Comparison of ENCODE assay signal across 21 cellular contexts in genomic region chr2:70443078-70443465, GRCh38.
DNase-seq lines count a peak whose midpoint lies in the region; ATAC-seq, FAIRE-seq and TF ChIP-seq lines count a peak whose summit lies in the region.
"Had no signal": no experiment of that assay in that cellular context is flagged by ENCODE, and none has a peak within 500 bp of the region (broad histone marks: within the 10 kb centered on the region; RNA-seq: fewer than 3 reads in every experiment).

No MANE protein-coding gene starts in this region.

- H3K9me3 ChIP-seq in HepG2 (ENCODE audit: low read length) = no peaks in the 10 kb centered on the region
- no peaks in the 10 kb centered on the region for H3K9me3 ChIP-seq in right lobe of liver
- no peaks in the 10 kb centered on the region for H3K9me3 ChIP-seq in naive thymus-derived CD4-positive, alpha-beta T cell (ENCODE audit: control insufficient read depth in 2 of 3, low read length in 3 of 3)
- H3K9me3 ChIP-seq: BE2C, Caco-2 had no signal

- CTCF ChIA-PET in HepG2 (lab: Yijun Ruan, JAX; ENCODE audit: low intra/inter-chr PET ratio, low total read pairs) = no interaction called here
- CTCF ChIA-PET in naive thymus-derived CD4-positive, alpha-beta T cell (lab: Charles Lee) = no interaction called here

- H3K27ac Mint-ChIP-seq in naive thymus-derived CD4-positive, alpha-beta T cell = peak overlapping the region in 8 of 9 donors; percentile 2 to 89 (median 59)
- H3K27ac Mint-ChIP-seq: GM23338, HFFc6 had no signal

- 24% methylated on average over 2 of the region's 2 CpGs for WGBS in HepG2 (ENCODE audit: low lambda C conversion rate)
- no CpG with 5 or more reads among the region's 2 CpGs for WGBS in right lobe of liver (ENCODE audit: insufficient coverage, low coverage, low lambda C conversion rate, missing lambda C conversion rate)

- H3K27me3 Mint-ChIP-seq in naive thymus-derived CD4-positive, alpha-beta T cell = peaks cover 0 to 4% (median 0%) of the 10 kb centered on the region in 5 donors
- H3K27me3 Mint-ChIP-seq: CD4-positive, alpha-beta T cell; IgD-negative memory B cell had no signal

- POLR2A ChIA-PET in HepG2 (lab: Yijun Ruan, JAX) = no interaction called here
- POLR2A ChIA-PET in naive thymus-derived CD4-positive, alpha-beta T cell (lab: Charles Lee) = no interaction called here

- H3K4me1 Mint-ChIP-seq in naive thymus-derived CD4-positive, alpha-beta T cell = peaks cover 23 to 63% (median 57%) of the 10 kb centered on the region in 7 donors
- H3K4me1 Mint-ChIP-seq: GM23338, IgD-negative memory B cell had no signal

- 0 out of 5 replicates have a peak, but pooled peaks cover 0 to 1% of the 10 kb centered on the region in 2 experiments for H3K36me3 ChIP-seq in HepG2 (replicated peaks in 1 of 2; ENCODE audit: control insufficient read depth in 1 of 2, insufficient read depth in 2 of 2, low read length in 2 of 2)
- H3K36me3 ChIP-seq in right lobe of liver = no peaks in the 10 kb centered on the region
- H3K36me3 ChIP-seq in naive thymus-derived CD4-positive, alpha-beta T cell (ENCODE audit: control insufficient read depth in 2 of 3, insufficient read depth in 3 of 3, low read length in 3 of 3) = no peaks in the 10 kb centered on the region
- H3K36me3 ChIP-seq: BE2C had no signal

- no peak overlapping the region for H3K9ac ChIP-seq in HepG2 (ENCODE audit: insufficient read depth, low read depth, low read length)

- peak; percentile 20; the same call in 2 of the 3 replicates for ATAC-seq in HepG2
- no peak for ATAC-seq in right lobe of liver
- no peak for ATAC-seq in naive thymus-derived CD4-positive, alpha-beta T cell
- no peak for ATAC-seq in GM18868 (IDR thresholded peaks at IDR 0.05; ENCODE audit: unreplicated experiment)
- ATAC-seq: GM23338 had no signal

- H3K4me2 ChIP-seq in HepG2 (ENCODE audit: low read depth, low read length) = no peak overlapping the region
- H3K4me2 ChIP-seq: GM23338 had no signal

- no TSS peak for BruUV-seq in HepG2 (replicated peaks; lab: Mats Ljungman, UMichigan)

- no peaks in the 10 kb centered on the region for H3K79me2 ChIP-seq in HepG2 (ENCODE audit: insufficient read depth, low read length)

- H3K4me3 ChIP-seq in HepG2 (replicated peaks in 1 of 3; ENCODE audit: insufficient read depth in 1 of 3, low read depth in 2 of 3, low read length in 3 of 3) (no peak overlapping the region), right lobe of liver (no peak overlapping the region)
- no peak overlapping the region for H3K4me3 ChIP-seq in naive thymus-derived CD4-positive, alpha-beta T cell (ENCODE audit: low read length)
- H3K4me3 ChIP-seq: GM23338 had no signal

- no peak for TF ChIP-seq CTCF in HepG2 (CRISPR knock-in tag; IDR thresholded peaks at IDR 0.05)
- TF ChIP-seq CTCF in right lobe of liver (IDR thresholded peaks at IDR 0.05) = no peak

- H3K4me1 ChIP-seq in HepG2 (ENCODE audit: insufficient read depth, low read length) = no peaks in the 10 kb centered on the region
- H3K4me1 ChIP-seq in right lobe of liver = no peaks in the 10 kb centered on the region
- peaks cover 11 to 46% of the 10 kb centered on the region in 2 donors for H3K4me1 ChIP-seq in naive thymus-derived CD4-positive, alpha-beta T cell (ENCODE audit: control insufficient read depth in 2 of 2, insufficient read depth in 2 of 2, low read length in 2 of 2)
- H3K4me1 ChIP-seq: BE2C, Caco-2 had no signal

- TF ChIP-seq EP300 in HepG2 (IDR thresholded peaks at IDR 0.05; ENCODE audit: low read depth in 2 of 2, low read length in 2 of 2) = no peak
- no peak for TF ChIP-seq EP300 in HepG2 (CRISPR knock-in tag; IDR thresholded peaks at IDR 0.05; ENCODE audit: borderline replicate concordance)

- TF ChIP-seq RAD21 in HepG2 (CRISPR knock-in tag; IDR thresholded peaks at IDR 0.05) = no peak

- FAIRE-seq in HepG2 (lab: Jason Lieb, UNC) = no peak
- FAIRE-seq: A204.1, GM12892, GM18507, HTR-8/SVneo had no signal

- H4K20me1 ChIP-seq in HepG2 (ENCODE audit: insufficient read depth, low read length) = no peaks in the 10 kb centered on the region; the same call in 1 of the 2 replicates

- H3K4me3 Mint-ChIP-seq in naive thymus-derived CD4-positive, alpha-beta T cell = no peak overlapping the region
- H3K4me3 Mint-ChIP-seq: CD4-positive, alpha-beta T cell; GM23338; HFFc6 had no signal

- intact Hi-C loops in HepG2 (cut with micrococcal nuclease; ENCODE audit: unreplicated experiment) (no loop called here), right lobe of liver (cut with DNase I) (no loop called here)
- intact Hi-C loops in naive thymus-derived CD4-positive, alpha-beta T cell (cut with micrococcal nuclease) = loop anchor here in 1 of 2 donors (5.0 kb wide), 1 partner anchor 199 kb away; no protein-coding TSS in a partner anchor

- H2AFZ ChIP-seq in HepG2 (ENCODE audit: low read length) = no peak overlapping the region
- H2AFZ ChIP-seq: GM23338 had no signal

- H3K36me3 Mint-ChIP-seq in naive thymus-derived CD4-positive, alpha-beta T cell = peaks cover 0 to 10% (median 0%) of the 10 kb centered on the region in 5 donors
- H3K36me3 Mint-ChIP-seq: IgD-negative memory B cell had no signal

- DNase-seq in HepG2 (ENCODE audit: low spot score) (no peak), right lobe of liver (no peak), epithelial cell of prostate (ENCODE audit: low read depth, low spot score) (no peak)
- no peak for DNase-seq in naive thymus-derived CD4-positive, alpha-beta T cell
- DNase-seq in stimulated activated CD4-positive, alpha-beta T cell treated with anti-CD3 and anti-CD28 coated beads, Interleukin-15, amount 100 ng/mL, for 24 hours = no peak
- DNase-seq: ACHN; BE2C; C1 segment of cervical spinal cord; Caco-2; CD4-positive, alpha-beta T cell; DMS153; DMS79; GDM1; HFFc6 had no signal

- in situ Hi-C loops in HepG2 (cut with HindIII; ENCODE audit: extremely low pct_ligation_motif_present, low pct_unique_long_range_greater_than_20kb) = no loop called here

- no peaks in the 10 kb centered on the region for H3K9me3 Mint-ChIP-seq in naive thymus-derived CD4-positive, alpha-beta T cell
- H3K9me3 Mint-ChIP-seq: CD4-positive, alpha-beta T cell; GM23338; HFFc6 had no signal

- TF ChIP-seq POLR2A in HepG2 (IDR thresholded peaks at IDR 0.05; ENCODE audit: insufficient read depth in 1 of 2, low read depth in 2 of 2, low read length in 2 of 2) (no peak), right lobe of liver (IDR thresholded peaks at IDR 0.05) (no peak)

- H3K27me3 ChIP-seq in HepG2 (ENCODE audit: control insufficient read depth in 1 of 2, insufficient read depth in 2 of 2, low read length in 2 of 2) = no peaks in the 10 kb centered on the region
- H3K27me3 ChIP-seq in right lobe of liver = no peaks in the 10 kb centered on the region
- no peaks in the 10 kb centered on the region for H3K27me3 ChIP-seq in naive thymus-derived CD4-positive, alpha-beta T cell (ENCODE audit: control insufficient read depth in 2 of 2, insufficient read depth in 2 of 2, low read length in 2 of 2)
- H3K27me3 ChIP-seq: BE2C had no signal

- H3K27ac ChIP-seq in HepG2 (ENCODE audit: extremely low read length, insufficient read depth, low read length) (no peak overlapping the region), right lobe of liver (no peak overlapping the region), epithelial cell of prostate (peak overlapping the region; percentile 39)
- H3K27ac ChIP-seq in naive thymus-derived CD4-positive, alpha-beta T cell (ENCODE audit: low read depth, low read length) = no peak overlapping the region

TF ChIP-seq in HepG2, 621 proteins besides CTCF, POLR2A, EP300 and RAD21 (continues in another document):
- TF ChIP-seq FOSL1 (CRISPR knock-in tag; IDR thresholded peaks at IDR 0.05; ENCODE audit: borderline replicate concordance) (no peak), CCAR2 (optimal IDR thresholded peaks at IDR 0.05; ENCODE audit: low read depth, low read length) (no peak), ATF6 (CRISPR knock-in tag; conservative IDR thresholded peaks at IDR 0.05) (no peak), SRSF4 (IDR thresholded peaks at IDR 0.05; ENCODE audit: low read depth, low read length, poor library complexity, severe bottlenecking) (no peak), STAT5B (CRISPR knock-in tag; IDR thresholded peaks at IDR 0.05) (no peak), SUZ12 (IDR thresholded peaks at IDR 0.05; ENCODE audit: low read depth, low read length) (no peak), ZSCAN12 (CRISPR knock-in tag; IDR thresholded peaks at IDR 0.05) (no peak), GABPA (IDR thresholded peaks at IDR 0.05; ENCODE audit: low read depth, low read length) (no peak), GABPA (CRISPR knock-in tag; IDR thresholded peaks at IDR 0.05; ENCODE audit: low read depth) (no peak), CREB3 (CRISPR knock-in tag; IDR thresholded peaks at IDR 0.05) (no peak), RBFOX2 (IDR thresholded peaks at IDR 0.05; ENCODE audit: low read depth, low read length) (no peak), GATAD2A (CRISPR knock-in tag; IDR thresholded peaks at IDR 0.05) (no peak), FOXO1 (CRISPR knock-in tag; IDR thresholded peaks at IDR 0.05) (no peak), NPAS2 (CRISPR knock-in tag; IDR thresholded peaks at IDR 0.05; ENCODE audit: borderline replicate concordance) (no peak), ZNF775 (CRISPR knock-in tag; IDR thresholded peaks at IDR 0.05; ENCODE audit: borderline replicate concordance) (no peak), NFYC (CRISPR knock-in tag; IDR thresholded peaks at IDR 0.05) (no peak), STAG1 (CRISPR knock-in tag; IDR thresholded peaks at IDR 0.05) (no peak)
